In genomic region chr7:102381696-102382425, GRCh38 we compare ENCODE assay signal across 1 cellular context.
TF ChIP-seq lines count a peak whose summit lies in the region.

No MANE protein-coding gene starts in this region.

TF ChIP-seq in SK-N-SH treated with all-trans-retinoic acid at 6 μM for 48 hours, 23 proteins besides CTCF, POLR2A, EP300 and RAD21 (continued from another document):
- TF ChIP-seq TOX (CRISPR knock-in tag; IDR thresholded peaks at IDR 0.05; ENCODE audit: borderline replicate concordance) (peak; percentile 75; the same call in 1 of the 2 replicates), CREB5 (CRISPR knock-in tag; IDR thresholded peaks at IDR 0.05; ENCODE audit: low read depth) (0 out of 2 replicates have a peak, but pooled peaks have one; percentile 36), TSHZ2 (CRISPR knock-in tag; IDR thresholded peaks at IDR 0.05) (peak; percentile 97), ESRRG (CRISPR knock-in tag; IDR thresholded peaks at IDR 0.05) (0 out of 2 replicates have a peak, but pooled peaks have one; percentile 25), ISL1 (CRISPR knock-in tag; IDR thresholded peaks at IDR 0.05) (peak; percentile 91), TCF4 (CRISPR knock-in tag; IDR thresholded peaks at IDR 0.05; ENCODE audit: borderline replicate concordance) (peak; percentile 88)
